ENCODE assay signal across 8 cellular contexts in the genomic region with DNA sequence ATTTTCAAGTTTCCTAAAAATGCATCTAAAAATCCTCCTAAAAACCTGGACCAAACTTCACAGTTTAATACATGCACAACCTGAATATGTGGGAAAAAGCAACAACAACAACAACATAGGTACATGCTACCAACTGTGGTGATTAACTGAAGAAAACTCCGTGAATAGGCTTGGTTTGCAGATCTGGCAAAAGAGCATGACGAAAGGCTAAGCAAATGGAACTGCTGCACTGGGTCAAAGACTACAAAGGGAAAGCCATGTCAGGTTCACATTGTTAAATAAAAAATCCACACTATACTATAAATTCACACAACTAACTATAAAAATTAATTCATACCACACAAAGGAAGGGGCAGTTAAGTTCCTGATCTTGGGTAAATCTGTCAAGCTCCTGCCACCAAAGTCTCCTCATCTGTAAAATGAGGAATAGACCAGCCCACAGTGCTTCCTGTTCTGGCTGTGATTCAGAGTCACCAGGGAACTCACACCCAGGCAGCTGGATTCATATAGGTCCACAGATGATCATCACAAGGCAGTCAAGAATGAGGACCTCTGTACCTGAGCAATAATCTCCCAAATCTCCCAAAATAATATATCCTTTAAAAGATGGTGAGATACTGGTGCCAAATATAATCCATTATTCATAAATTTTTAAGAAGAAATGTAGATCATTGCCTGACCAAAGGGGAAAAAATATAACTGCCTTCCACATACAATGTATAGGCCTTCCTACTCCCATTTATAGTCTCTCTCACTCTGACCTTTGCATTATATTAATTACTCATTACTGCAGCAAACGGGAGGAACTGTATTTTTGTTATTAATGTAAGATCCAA. TPM values are rescaled to one million over a fixed set of nuclear protein-coding genes. Genes with fewer than 3 reads are reported as not detected.
DNase-seq lines count a peak whose midpoint lies in the region; ATAC-seq and TF ChIP-seq lines count a peak whose summit lies in the region.

No MANE protein-coding gene starts in this region.

- H3K9me3 ChIP-seq in naive thymus-derived CD4-positive, alpha-beta T cell (ENCODE audit: control insufficient read depth in 2 of 3, low read length in 3 of 3) = no peaks in the 10 kb centered on the region

- CTCF ChIA-PET in naive thymus-derived CD4-positive, alpha-beta T cell (lab: Charles Lee) = interaction anchor here (0.6 kb wide), 1 partner anchor 21 kb away, joined by 3 read pairs; no protein-coding TSS in a partner anchor

- no peaks in the 10 kb centered on the region for H3K9me3 Mint-ChIP-seq in naive thymus-derived CD4-positive, alpha-beta T cell

- H3K36me3 Mint-ChIP-seq in naive thymus-derived CD4-positive, alpha-beta T cell = peaks cover 0 to 3% (median 0%) of the 10 kb centered on the region in 5 donors

- intact Hi-C loops in naive thymus-derived CD4-positive, alpha-beta T cell (cut with micrococcal nuclease) = no loop called here

- peak overlapping the region in 2 of 9 donors; percentile 24 to 59 for H3K27ac Mint-ChIP-seq in naive thymus-derived CD4-positive, alpha-beta T cell

- H3K27ac ChIP-seq in naive thymus-derived CD4-positive, alpha-beta T cell (ENCODE audit: low read depth, low read length) = no peak overlapping the region

- peaks cover 9 to 42% (median 15%) of the 10 kb centered on the region in 7 donors for H3K4me1 Mint-ChIP-seq in naive thymus-derived CD4-positive, alpha-beta T cell

- no peaks in the 10 kb centered on the region for H3K4me1 ChIP-seq in naive thymus-derived CD4-positive, alpha-beta T cell (ENCODE audit: control insufficient read depth in 2 of 2, insufficient read depth in 2 of 2, low read length in 2 of 2)

- POLR2A ChIA-PET in naive thymus-derived CD4-positive, alpha-beta T cell (lab: Charles Lee) = no interaction called here

- H3K4me3 ChIP-seq in choroid plexus epithelial cell (ENCODE audit: low read depth, low read length) = no peak overlapping the region
- no peak overlapping the region for H3K4me3 ChIP-seq in naive thymus-derived CD4-positive, alpha-beta T cell (ENCODE audit: low read length)

- H3K4me3 Mint-ChIP-seq in naive thymus-derived CD4-positive, alpha-beta T cell = no peak overlapping the region

- no peaks in the 10 kb centered on the region for H3K27me3 ChIP-seq in naive thymus-derived CD4-positive, alpha-beta T cell (ENCODE audit: control insufficient read depth in 2 of 2, insufficient read depth in 2 of 2, low read length in 2 of 2)

- peaks cover 0 to 7% (median 0%) of the 10 kb centered on the region in 5 donors for H3K27me3 Mint-ChIP-seq in naive thymus-derived CD4-positive, alpha-beta T cell

- H3K36me3 ChIP-seq in naive thymus-derived CD4-positive, alpha-beta T cell (ENCODE audit: control insufficient read depth in 2 of 3, insufficient read depth in 3 of 3, low read length in 3 of 3) = no peaks in the 10 kb centered on the region

- no peak for TF ChIP-seq CTCF in choroid plexus epithelial cell (conservative IDR thresholded peaks at IDR 0.05; ENCODE audit: low read depth, low read length)

- ATAC-seq in naive thymus-derived CD4-positive, alpha-beta T cell = peak; percentile 78
- ATAC-seq in GM19324 (IDR thresholded peaks at IDR 0.05; ENCODE audit: low FRiP score, unreplicated experiment) (no peak), HG03521 (IDR thresholded peaks at IDR 0.05; ENCODE audit: unreplicated experiment) (no peak), GM18907 (IDR thresholded peaks at IDR 0.05; ENCODE audit: unreplicated experiment) (no peak)

- in situ Hi-C loops in Caki2 (cut with HindIII; ENCODE audit: low pct_unique_long_range_greater_than_20kb, low sequenced_read_pairs) = loop anchor here (10.0 kb wide), 1 partner anchor 49 kb away; no protein-coding TSS in a partner anchor

- DNase-seq in Caki2 (ENCODE audit: low read depth) = peak; percentile 33
- DNase-seq in NAMALWA (ENCODE audit: low spot score) = peak; percentile 37
- peak; percentile 59 for DNase-seq in choroid plexus epithelial cell (ENCODE audit: low read depth)
- no peak for DNase-seq in naive thymus-derived CD4-positive, alpha-beta T cell
- no peak for DNase-seq in NCI-H510A treated with DMSO at 0.1 percent for 48 hours (lab: John Stamatoyannopoulos, UW)

RNA-seq across cellular contexts. Expression of a gene that starts 7.0 kb away (rescaled TPM):
- 75.6 and 89.9 TPM in 2 replicates for total RNA-seq in Caki2 (2014; rRNA removed; shearing (Covaris generic); ENCODE audit: low replicate concordance)
- total RNA-seq in naive thymus-derived CD4-positive, alpha-beta T cell = 10 to 100 TPM in 3 of 5 experiments, 1 to 10 TPM in 2; 7.6 to 71.8 (median 15.7) TPM
- polyA plus RNA-seq in naive thymus-derived CD4-positive, alpha-beta T cell = 1 to 10 TPM; 2.5 to 4.0 TPM

Comparison
In these comparisons a context has a peak if more than half of its experiments do, and no peak if none do; other contexts are left out.
1. DNase-seq: peak in Caki2 (single experiment), NAMALWA (single experiment) and choroid plexus epithelial cell (single experiment); none in naive thymus-derived CD4-positive, alpha-beta T cell (0 of 9) and NCI-H510A treated with DMSO at 0.1 percent for 48 hours (single experiment).